19 cellular contexts compared by ENCODE assay signal in the genomic region with DNA sequence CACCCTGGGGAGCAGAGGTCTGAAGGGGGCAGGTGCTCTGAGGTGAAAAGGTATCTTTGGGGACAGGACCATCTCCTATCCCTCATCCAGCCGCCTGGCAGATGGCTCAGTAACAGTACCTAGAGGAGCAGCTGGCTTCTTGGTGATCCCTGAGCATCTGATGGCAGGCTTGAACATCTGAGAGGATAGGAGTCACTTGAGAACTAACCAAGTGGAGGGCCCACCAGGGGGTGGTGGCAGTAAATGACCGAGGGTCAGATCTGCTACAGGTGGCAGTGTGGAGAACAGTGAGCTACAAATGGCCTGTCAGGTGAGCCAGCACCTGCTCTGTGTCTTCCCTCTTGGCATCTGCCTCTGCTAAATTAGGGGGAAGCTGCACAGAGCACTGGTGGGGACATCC. TPM values are rescaled to one million over a fixed set of nuclear protein-coding genes. Genes with fewer than 3 reads are reported as not detected.
"Had no signal": no experiment of that assay in that cellular context is flagged by ENCODE, and none has a peak within 500 bp of the region (broad histone marks: within the 10 kb centered on the region; RNA-seq: fewer than 3 reads in every experiment).

No MANE protein-coding gene starts in this region.

- H3K36me3 ChIP-seq: cardiac muscle cell, heart left ventricle, upper lobe of left lung had no signal

- H3K36me3 Mint-ChIP-seq: memory B cell, natural killer cell had no signal

- H3K27me3 Mint-ChIP-seq: activated CD4-positive, alpha-beta memory T cell treated with anti-CD3 and anti-CD28 coated beads for 36 hours; memory B cell; progenitor cell of endocrine pancreas; stimulated activated naive B cell treated with anti-CD40 and anti-IgM and Interleukin-4, amounts not matched to agents 10 μg/mL and 1 μg/mL and 100 μg/mL, for 72 hours had no signal

- H3K4me3 Mint-ChIP-seq: activated CD4-positive, alpha-beta memory T cell treated with anti-CD3 and anti-CD28 coated beads for 36 hours; activated T-cell treated with anti-CD3 and anti-CD28 coated beads, Interleukin-2, amount 50 U/mL, for 72 hours; memory B cell; natural killer cell; stimulated activated naive B cell treated with anti-CD40 and anti-IgM and Interleukin-4, amounts not matched to agents 10 μg/mL and 1 μg/mL and 100 μg/mL, for 72 hours; T-helper 2 cell treated with Interferon-gamma antibody and Interleukin-4, amounts not matched to agents 5 μg/mL and 100 μg/mL, for 36 hours had no signal

- H3K9me3 Mint-ChIP-seq: activated CD4-positive, alpha-beta memory T cell treated with anti-CD3 and anti-CD28 coated beads for 36 hours; activated T-cell treated with anti-CD3 and anti-CD28 coated beads, Interleukin-2, amount 50 U/mL, for 72 hours; memory B cell; natural killer cell; stimulated activated naive B cell treated with anti-CD40 and anti-IgM and Interleukin-4, amounts not matched to agents 10 μg/mL and 1 μg/mL and 100 μg/mL, for 72 hours; T-helper 2 cell treated with Interferon-gamma antibody and Interleukin-4, amounts not matched to agents 5 μg/mL and 100 μg/mL, for 36 hours had no signal

- H3K4me3 ChIP-seq: cardiac muscle cell, heart left ventricle, smooth muscle cell, upper lobe of left lung had no signal

- H3K4me1 Mint-ChIP-seq: memory B cell, natural killer cell had no signal

- H3K4me1 ChIP-seq: heart left ventricle, upper lobe of left lung had no signal

- H3K9me3 ChIP-seq: heart left ventricle, upper lobe of left lung had no signal

- H3K27ac Mint-ChIP-seq: activated CD4-positive, alpha-beta memory T cell treated with anti-CD3 and anti-CD28 coated beads for 36 hours; activated T-cell treated with anti-CD3 and anti-CD28 coated beads, Interleukin-2, amount 50 U/mL, for 72 hours; memory B cell; natural killer cell; progenitor cell of endocrine pancreas; stimulated activated naive B cell treated with anti-CD40 and anti-IgM and Interleukin-4, amounts not matched to agents 10 μg/mL and 1 μg/mL and 100 μg/mL, for 72 hours; T-helper 2 cell treated with Interferon-gamma antibody and Interleukin-4, amounts not matched to agents 5 μg/mL and 100 μg/mL, for 36 hours had no signal

- H3K27ac ChIP-seq: cardiac muscle cell, heart left ventricle, upper lobe of left lung had no signal

- H3K27me3 ChIP-seq: cardiac muscle cell, heart left ventricle, upper lobe of left lung had no signal

- DNase-seq: activated CD4-positive, alpha-beta memory T cell treated with anti-CD3 and anti-CD28 coated beads for 36 hours; activated CD4-positive, CD25-positive, alpha-beta regulatory T cell treated with anti-CD3 and anti-CD28 coated beads, Interleukin-2, amount 50 U/mL, for 72 hours; activated CD8-positive, alpha-beta memory T cell treated with anti-CD3 and anti-CD28 coated beads, Interleukin-2, amount 50 U/mL, for 4 hours; activated T-cell treated with anti-CD3 and anti-CD28 coated beads, Interleukin-2, amount 50 U/mL, for 72 hours; effector CD4-positive, alpha-beta T cell; heart left ventricle; natural killer cell; nucleus accumbens; right cardiac atrium; stimulated activated naive B cell treated with anti-CD40 and anti-IgM and Interleukin-4, amounts not matched to agents 10 μg/mL and 1 μg/mL and 100 μg/mL, for 72 hours; upper lobe of left lung had no signal

RNA-seq across cellular contexts. Expression of gene ASB16, which starts 15.0 kb away (rescaled TPM):
- total RNA-seq: frontal cortex, left lobe of liver, natural killer cell, smooth muscle cell had no signal
- polyA plus RNA-seq: fibroblast of lung had no signal
